18 cellular contexts compared by ENCODE assay signal in genomic region chr4:180757927-180758326, GRCh38.
"Had no signal": no experiment of that assay in that cellular context is flagged by ENCODE, and none has a peak within 500 bp of the region (broad histone marks: within the 10 kb centered on the region; RNA-seq: fewer than 3 reads in every experiment).

No MANE protein-coding gene starts in this region.

- H3K4me3 ChIP-seq: adrenal gland, dorsolateral prefrontal cortex, esophagus squamous epithelium had no signal

- H3K27ac ChIP-seq: adrenal gland, dorsolateral prefrontal cortex, esophagus squamous epithelium had no signal

- ATAC-seq: activated CD8-positive, alpha-beta T cell treated with anti-CD3 and anti-CD28 coated beads for 36 hours; left ventricle myocardium superior; naive thymus-derived CD8-positive, alpha-beta T cell; stimulated activated naive CD8-positive, alpha-beta T cell treated with anti-CD3 and anti-CD28 coated beads, Interleukin-15, Interleukin-2, amounts not matched to agents 100 U/mL and 50 U/mL, for 24 hours; T-helper 17 cell had no signal

- H3K36me3 ChIP-seq: adrenal gland, esophagus squamous epithelium had no signal

- H3K4me1 ChIP-seq: adrenal gland, esophagus squamous epithelium had no signal

- H3K9me3 ChIP-seq: adrenal gland, esophagus squamous epithelium had no signal

- DNase-seq: activated B cell treated with CpG ODN at 0.5 μM for 24 hours; activated CD4-positive, alpha-beta T cell treated with anti-CD3 and anti-CD28 coated beads for 48 hours; activated CD8-positive, alpha-beta T cell treated with anti-CD3 and anti-CD28 coated beads for 36 hours; activated effector memory CD4-positive, alpha-beta T cell treated with anti-CD3 and anti-CD28 coated beads, Interleukin-2, amount 50 U/mL, for 16 hours; activated T-cell treated with anti-CD3 and anti-CD28 coated beads, Interleukin-2, amount 50 U/mL, for 48 hours; adrenal gland; dorsolateral prefrontal cortex; esophagus squamous epithelium; glutamatergic neuron; hypothalamus; kidney glomerular epithelial cell; left ventricle myocardium superior; naive thymus-derived CD8-positive, alpha-beta T cell; nucleus accumbens; posterior cingulate gyrus; stimulated activated CD4-positive, alpha-beta T cell treated with anti-CD3 and anti-CD28 coated beads, Interleukin-4, amount 100 ng/mL, for 24 hours; stimulated activated naive CD8-positive, alpha-beta T cell treated with anti-CD3 and anti-CD28 coated beads, Interleukin-15, Interleukin-2, amounts not matched to agents 100 U/mL and 50 U/mL, for 24 hours; T-helper 17 cell had no signal

- H3K27me3 ChIP-seq: adrenal gland, esophagus squamous epithelium had no signal
